ENCODE assay signal across 33 cellular contexts in genomic region chr1:76160225-76160624, GRCh38.
"Had no signal": no experiment of that assay in that cellular context is flagged by ENCODE, and none has a peak within 500 bp of the region (broad histone marks: within the 10 kb centered on the region; RNA-seq: fewer than 3 reads in every experiment).

No MANE protein-coding gene starts in this region.

- H3K9me2 ChIP-seq: SK-N-SH had no signal

- H3K4me2 ChIP-seq: KMS-11, SK-N-SH had no signal

- DNase-seq: activated CD4-positive, alpha-beta T cell treated with anti-CD3 and anti-CD28 coated beads, Interleukin-2, amount 10 ng/mL, durations not matched to agents 24 days and 14 days; activated CD4-positive, alpha-beta T cell treated with anti-CD3 and anti-CD28 coated beads, Interleukin-2, amount 50 U/mL, for 4 hours; activated CD8-positive, alpha-beta T cell treated with anti-CD3 and anti-CD28 coated beads for 36 hours; activated gamma-delta T cell; activated naive CD4-positive, alpha-beta T cell treated with Interleukin-2 at 50 U/mL for 16 hours; activated naive CD8-positive, alpha-beta T cell treated with anti-CD3 and anti-CD28 coated beads, Interleukin-2, amount 10 ng/mL, durations not matched to agents 7 days and 5 days; activated T-cell treated with anti-CD3 and anti-CD28 coated beads, Interleukin-2, amount 50 U/mL, for 1 hour; activated T-cell treated with anti-CD3 and anti-CD28 coated beads, Interleukin-2, amount 50 U/mL, for 72 hours; amygdala; body of pancreas; cerebellar nuclear complex; NCI-H1092 treated with DMSO at 0.1 percent for 48 hours; NCI-H1417; NCI-H187 treated with DMSO at 0.1 percent for 48 hours; NCI-H2081; NCI-H2171 treated with DMSO at 0.1 percent for 48 hours; NCI-H2227 treated with DMSO at 0.1 percent for 48 hours; NCI-H446; NCI-H524; NCI-H69; NCI-H82; SHP77 treated with DMSO at 0.1 percent for 48 hours; SK-N-SH; SW 1271; T-helper 1 cell; T-helper 2 cell; T-helper 9 cell had no signal

- H3K9ac ChIP-seq: KMS-11, SK-N-SH had no signal

- H3K4me1 ChIP-seq: ascending aorta, body of pancreas, breast epithelium, SJSA1 had no signal

- H3K27me3 ChIP-seq: ascending aorta, body of pancreas, breast epithelium, SJSA1 had no signal

- H3K4me3 ChIP-seq: ascending aorta, body of pancreas, breast epithelium, SJSA1 had no signal

- ATAC-seq: activated CD8-positive, alpha-beta T cell treated with anti-CD3 and anti-CD28 coated beads for 36 hours; activated T-cell treated with anti-CD3 and anti-CD28 coated beads, Interleukin-2, amount 50 U/mL, for 72 hours; activated T-helper 17 cell treated with anti-CD3 and anti-CD28 coated beads, Interleukin-2, amount 50 U/mL, for 72 hours; body of pancreas; Panc1 had no signal

- H3K27ac ChIP-seq: ascending aorta, body of pancreas, breast epithelium, KMS-11, SJSA1 had no signal

- H3K36me3 ChIP-seq: ascending aorta, breast epithelium, SJSA1 had no signal

- H3K9me3 ChIP-seq: ascending aorta, body of pancreas, breast epithelium, SJSA1, SK-N-SH had no signal
